In the genomic region with DNA sequence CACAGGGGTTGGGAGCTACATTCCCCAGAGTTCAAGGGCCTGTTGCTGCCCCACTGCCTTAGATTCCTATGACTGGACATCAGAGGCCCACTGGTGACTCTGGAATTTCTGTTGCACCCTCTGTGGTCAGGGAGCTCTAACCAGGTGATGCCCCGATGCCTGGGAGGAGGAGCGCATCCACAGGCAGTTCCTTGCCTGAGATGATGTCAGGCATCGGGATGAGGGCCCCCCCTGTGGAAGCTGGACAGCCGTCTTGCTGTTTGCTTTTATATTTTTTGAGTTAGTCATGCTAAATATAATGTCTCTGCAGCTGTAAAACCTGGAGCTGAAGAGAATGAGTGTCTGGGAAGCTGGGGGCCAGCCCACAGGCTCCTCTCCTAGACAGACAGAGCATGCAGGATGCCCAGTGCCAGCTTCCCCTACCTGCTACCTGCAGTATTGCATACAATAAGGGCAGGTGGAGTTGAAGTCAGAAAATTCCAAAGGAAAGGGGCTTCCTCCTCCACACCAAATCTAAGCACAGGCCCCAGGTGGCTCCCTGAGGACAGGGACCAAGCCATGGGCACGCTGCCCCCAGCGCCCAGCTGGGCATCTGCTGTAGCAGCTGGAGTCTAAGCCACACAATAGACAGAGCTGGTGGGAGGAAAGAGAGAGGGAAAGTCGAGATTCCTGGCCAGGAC, we compare ENCODE assay signal across 2 cellular contexts.
TF ChIP-seq lines count a peak whose summit lies in the region.

No MANE protein-coding gene starts in this region.

TF ChIP-seq in H1, 55 proteins besides CTCF, POLR2A, EP300 and RAD21:
- no peak for TF ChIP-seq JUND (IDR thresholded peaks at IDR 0.05; ENCODE audit: low read length)
- TF ChIP-seq TAF1 (IDR thresholded peaks at IDR 0.05; ENCODE audit: low read depth, low read length) = no peak
- TF ChIP-seq KDM1A (IDR thresholded peaks at IDR 0.05; ENCODE audit: borderline replicate concordance, low read length) = no peak
- TF ChIP-seq CTBP2 (IDR thresholded peaks at IDR 0.05; ENCODE audit: borderline replicate concordance, insufficient read depth, insufficient read length, low read length) = no peak
- no peak for TF ChIP-seq CEBPB (IDR thresholded peaks at IDR 0.05; ENCODE audit: low read depth, low read length)
- TF ChIP-seq NANOG (IDR thresholded peaks at IDR 0.05; ENCODE audit: insufficient read depth, low read depth, low read length, poor library complexity, severe bottlenecking) = no peak
- no peak for TF ChIP-seq TEAD4 (IDR thresholded peaks at IDR 0.05; ENCODE audit: low read depth, low read length)
- TF ChIP-seq EZH2 (IDR thresholded peaks at IDR 0.05; ENCODE audit: low read depth, low read length, severe bottlenecking) = no peak
- TF ChIP-seq TBP (IDR thresholded peaks at IDR 0.05; ENCODE audit: low read depth, low read length) = no peak
- TF ChIP-seq, protein P1, sequence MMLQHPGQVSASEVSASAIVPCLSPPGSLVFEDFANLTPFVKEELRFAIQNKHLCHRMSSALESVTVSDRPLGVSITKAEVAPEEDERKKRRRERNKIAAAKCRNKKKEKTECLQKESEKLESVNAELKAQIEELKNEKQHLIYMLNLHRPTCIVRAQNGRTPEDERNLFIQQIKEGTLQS (IDR thresholded peaks at IDR 0.05; ENCODE audit: insufficient read depth, low read depth, low read length) = no peak
- TF ChIP-seq HDAC2 (IDR thresholded peaks at IDR 0.05; ENCODE audit: borderline replicate concordance in 1 of 2, low read depth in 2 of 2, low read length in 2 of 2) = no peak
- TF ChIP-seq JUN (IDR thresholded peaks at IDR 0.05; ENCODE audit: low read depth, low read length) = no peak
- TF ChIP-seq CREB1 (IDR thresholded peaks at IDR 0.05) = no peak
- TF ChIP-seq, protein P2, sequence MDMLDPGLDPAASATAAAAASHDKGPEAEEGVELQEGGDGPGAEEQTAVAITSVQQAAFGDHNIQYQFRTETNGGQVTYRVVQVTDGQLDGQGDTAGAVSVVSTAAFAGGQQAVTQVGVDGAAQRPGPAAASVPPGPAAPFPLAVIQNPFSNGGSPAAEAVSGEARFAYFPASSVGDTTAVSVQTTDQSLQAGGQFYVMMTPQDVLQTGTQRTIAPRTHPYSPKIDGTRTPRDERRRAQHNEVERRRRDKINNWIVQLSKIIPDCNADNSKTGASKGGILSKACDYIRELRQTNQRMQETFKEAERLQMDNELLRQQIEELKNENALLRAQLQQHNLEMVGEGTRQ (IDR thresholded peaks at IDR 0.05; ENCODE audit: low read length) = no peak
- no peak for TF ChIP-seq POLR2AphosphoS5 (IDR thresholded peaks at IDR 0.05; ENCODE audit: low read depth, low read length)
- no peak for TF ChIP-seq EGR1 (IDR thresholded peaks at IDR 0.05; ENCODE audit: borderline replicate concordance, low read depth, low read length)
- TF ChIP-seq GABPA (IDR thresholded peaks at IDR 0.05; ENCODE audit: borderline replicate concordance, insufficient read depth, low read length) = no peak
- TF ChIP-seq, protein P3, sequence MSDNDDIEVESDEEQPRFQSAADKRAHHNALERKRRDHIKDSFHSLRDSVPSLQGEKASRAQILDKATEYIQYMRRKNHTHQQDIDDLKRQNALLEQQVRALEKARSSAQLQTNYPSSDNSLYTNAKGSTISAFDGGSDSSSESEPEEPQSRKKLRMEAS (IDR thresholded peaks at IDR 0.05) = no peak

TF ChIP-seq in HepG2, 621 proteins besides CTCF, POLR2A, EP300 and RAD21:
- TF ChIP-seq, protein P4, sequence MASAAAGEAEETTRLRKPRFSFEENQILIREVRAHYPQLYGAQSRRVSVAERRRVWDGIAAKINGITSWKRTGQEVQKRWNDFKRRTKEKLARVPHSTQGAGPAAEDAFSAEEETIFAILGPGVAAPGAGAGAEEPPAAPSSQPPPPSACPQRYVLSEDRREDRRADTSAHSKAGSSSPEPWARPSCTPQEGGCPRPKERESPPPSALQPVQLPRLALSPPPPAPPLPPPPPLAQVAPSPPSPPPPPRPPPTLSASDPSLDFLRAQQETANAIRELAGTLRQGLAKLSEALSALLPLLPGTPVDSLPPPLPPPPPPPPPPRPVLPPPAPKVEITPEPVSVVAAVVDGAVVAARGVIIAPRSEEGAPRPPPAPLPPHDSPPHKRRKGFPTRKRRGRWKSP (CRISPR knock-in tag; IDR thresholded peaks at IDR 0.05) = no peak
- TF ChIP-seq ZNF30 (CRISPR knock-in tag; IDR thresholded peaks at IDR 0.05) (no peak), SMAD9 (CRISPR knock-in tag; IDR thresholded peaks at IDR 0.05) (no peak)
- TF ChIP-seq, protein P5, sequence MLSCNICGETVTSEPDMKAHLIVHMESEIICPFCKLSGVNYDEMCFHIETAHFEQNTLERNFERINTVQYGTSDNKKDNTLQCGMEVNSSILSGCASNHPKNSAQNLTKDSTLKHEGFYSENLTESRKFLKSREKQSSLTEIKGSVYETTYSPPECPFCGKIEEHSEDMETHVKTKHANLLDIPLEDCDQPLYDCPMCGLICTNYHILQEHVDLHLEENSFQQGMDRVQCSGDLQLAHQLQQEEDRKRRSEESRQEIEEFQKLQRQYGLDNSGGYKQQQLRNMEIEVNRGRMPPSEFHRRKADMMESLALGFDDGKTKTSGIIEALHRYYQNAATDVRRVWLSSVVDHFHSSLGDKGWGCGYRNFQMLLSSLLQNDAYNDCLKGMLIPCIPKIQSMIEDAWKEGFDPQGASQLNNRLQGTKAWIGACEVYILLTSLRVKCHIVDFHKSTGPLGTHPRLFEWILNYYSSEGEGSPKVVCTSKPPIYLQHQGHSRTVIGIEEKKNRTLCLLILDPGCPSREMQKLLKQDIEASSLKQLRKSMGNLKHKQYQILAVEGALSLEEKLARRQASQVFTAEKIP (CRISPR knock-in tag; IDR thresholded peaks at IDR 0.05; ENCODE audit: borderline replicate concordance) = no peak
